Comparison of ENCODE assay signal across 31 cellular contexts in genomic region chr6:29561618-29562181, GRCh38. TPM values are rescaled to one million over a fixed set of nuclear protein-coding genes. Genes with fewer than 3 reads are reported as not detected.
"Had no signal": no experiment of that assay in that cellular context is flagged by ENCODE, and none has a peak within 500 bp of the region (broad histone marks: within the 10 kb centered on the region; RNA-seq: fewer than 3 reads in every experiment).

No MANE protein-coding gene starts in this region.

- H3K27ac ChIP-seq: ascending aorta, brain microvascular endothelial cell, parathyroid adenoma, upper lobe of right lung had no signal

- H3K27me3 ChIP-seq: ascending aorta, brain microvascular endothelial cell had no signal

- H2AFZ ChIP-seq: parathyroid adenoma had no signal

- FAIRE-seq: frontal cortex had no signal

- H3K4me1 ChIP-seq: ascending aorta, parathyroid adenoma, upper lobe of right lung had no signal

- DNase-seq: activated B cell treated with CpG ODN at 0.5 μM for 24 hours; activated CD4-positive, alpha-beta T cell treated with anti-CD3 and anti-CD28 coated beads for 36 hours; activated CD4-positive, alpha-beta T cell treated with anti-CD3 and anti-CD28 coated beads, Interleukin-2, amount 50 U/mL, for 48 hours; activated effector memory CD4-positive, alpha-beta T cell treated with anti-CD3 and anti-CD28 coated beads, Interleukin-2, amount 50 U/mL, for 16 hours; activated naive CD4-positive, alpha-beta T cell treated with anti-CD3 and anti-CD28 coated beads, Interleukin-2, amount 10 ng/mL, durations not matched to agents 7 days and 5 days; activated T-cell treated with anti-CD3 and anti-CD28 coated beads, Interleukin-2, amount 50 U/mL, for 72 hours; brain microvascular endothelial cell; caudate nucleus; effector CD8-positive, alpha-beta T cell; head of caudate nucleus; islet precursor cell; left colon; right cardiac atrium; stimulated activated CD4-positive, alpha-beta T cell treated with anti-CD3 and anti-CD28 coated beads, Interleukin-12 subunit alpha, Interleukin-12 subunit beta, amount 100 ng/mL, for 4 hours; stimulated activated CD4-positive, alpha-beta T cell treated with anti-CD3 and anti-CD28 coated beads, Interleukin-4, amount 100 ng/mL, for 4 hours; stimulated activated naive CD8-positive, alpha-beta T cell treated with anti-CD3 and anti-CD28 coated beads, Interleukin-15, Interleukin-2, amounts not matched to agents 100 U/mL and 50 U/mL, for 24 hours; T1000; upper lobe of right lung had no signal

- H3K4me1 Mint-ChIP-seq: nephron had no signal

- H3K36me3 Mint-ChIP-seq: activated naive CD4-positive, alpha-beta T cell treated with anti-CD3 and anti-CD28 coated beads, Interleukin-2, amount 10 ng/mL, durations not matched to agents 7 days and 5 days; memory B cell had no signal

- H3K79me2 ChIP-seq: parathyroid adenoma had no signal

- H3K36me3 ChIP-seq: ascending aorta, brain microvascular endothelial cell, upper lobe of right lung had no signal

- H3K4me3 Mint-ChIP-seq: activated B cell treated with CpG ODN at 0.5 μM for 24 hours; activated CD4-positive, alpha-beta T cell treated with anti-CD3 and anti-CD28 coated beads for 36 hours; activated naive CD4-positive, alpha-beta T cell treated with anti-CD3 and anti-CD28 coated beads, Interleukin-2, amount 10 ng/mL, durations not matched to agents 7 days and 5 days; activated T-cell treated with anti-CD3 and anti-CD28 coated beads, Interleukin-2, amount 50 U/mL, for 72 hours; dendritic cell treated with granulocyte-macrophage colony-stimulating factor and Interleukin-4, amounts not matched to agents 40 ng/mL and 50 ng/mL, for 4 days; memory B cell; nephron had no signal

- H3K9me3 Mint-ChIP-seq: activated B cell treated with CpG ODN at 0.5 μM for 24 hours; activated naive CD4-positive, alpha-beta T cell treated with anti-CD3 and anti-CD28 coated beads, Interleukin-2, amount 10 ng/mL, durations not matched to agents 7 days and 5 days; activated T-cell treated with anti-CD3 and anti-CD28 coated beads, Interleukin-2, amount 50 U/mL, for 72 hours; dendritic cell treated with granulocyte-macrophage colony-stimulating factor and Interleukin-4, amounts not matched to agents 40 ng/mL and 50 ng/mL, for 4 days; memory B cell; nephron had no signal

- ATAC-seq: activated CD4-positive, alpha-beta T cell treated with anti-CD3 and anti-CD28 coated beads for 36 hours; activated T-cell treated with anti-CD3 and anti-CD28 coated beads, Interleukin-2, amount 50 U/mL, for 72 hours; left colon; right cardiac atrium; stimulated activated naive CD8-positive, alpha-beta T cell treated with anti-CD3 and anti-CD28 coated beads, Interleukin-15, Interleukin-2, amounts not matched to agents 100 U/mL and 50 U/mL, for 24 hours; upper lobe of right lung had no signal

- H3K27ac Mint-ChIP-seq: activated B cell treated with CpG ODN at 0.5 μM for 24 hours; activated CD4-positive, alpha-beta T cell treated with anti-CD3 and anti-CD28 coated beads for 36 hours; activated naive CD4-positive, alpha-beta T cell treated with anti-CD3 and anti-CD28 coated beads, Interleukin-2, amount 10 ng/mL, durations not matched to agents 7 days and 5 days; activated T-cell treated with anti-CD3 and anti-CD28 coated beads, Interleukin-2, amount 50 U/mL, for 72 hours; dendritic cell treated with granulocyte-macrophage colony-stimulating factor and Interleukin-4, amounts not matched to agents 40 ng/mL and 50 ng/mL, for 4 days; memory B cell; nephron had no signal

- H3K9me3 ChIP-seq: ascending aorta, upper lobe of right lung had no signal

- H3K4me3 ChIP-seq: ascending aorta, upper lobe of right lung had no signal

RNA-seq across cellular contexts. Expression of gene UBD, which starts 2.2 kb away (rescaled TPM):
- total RNA-seq: activated B cell treated with CpG ODN at 0.5 μM for 24 hours, ascending aorta, frontal cortex, right cardiac atrium had no signal

RNA-seq across cellular contexts. Expression of gene OR2H2, which starts 23.2 kb away (rescaled TPM):
- total RNA-seq: activated B cell treated with CpG ODN at 0.5 μM for 24 hours; activated CD4-positive, alpha-beta T cell treated with anti-CD3 and anti-CD28 coated beads for 36 hours; activated T-cell treated with anti-CD3 and anti-CD28 coated beads, Interleukin-2, amount 50 U/mL, for 72 hours; ascending aorta; frontal cortex; left colon; lower leg skin; pulmonary artery endothelial cell; right cardiac atrium; skeletal muscle tissue; subcutaneous adipose tissue; T-helper 1 cell treated with Interleukin-12 subunit alpha and Interleukin-12 subunit beta and Interleukin-4 antibody, amounts not matched to agents 30 ng/mL and 1 ng/mL, for 36 hours; upper lobe of right lung had no signal
- polyA plus RNA-seq: adipose tissue, esophagus, right cardiac atrium had no signal
